8 cellular contexts compared by ENCODE assay signal in genomic region chr16:30922420-30922959, GRCh38. TPM values are rescaled to one million over a fixed set of nuclear protein-coding genes. Genes with fewer than 3 reads are reported as not detected.
A peak's percentile ranks its signal among the peaks of the same experiment; 100 is the strongest.
DNase-seq lines count a peak whose midpoint lies in the region; ATAC-seq and TF ChIP-seq lines count a peak whose summit lies in the region.

No MANE protein-coding gene starts in this region.

- H3K36me3 Mint-ChIP-seq in dendritic cell treated with granulocyte-macrophage colony-stimulating factor and Interleukin-4, amounts not matched to agents 40 ng/mL and 50 ng/mL, for 4 days (ENCODE audit: low read depth): peaks cover 40% of the 10 kb centered on the region

- H3K36me3 ChIP-seq in BJ (ENCODE audit: control insufficient read depth, insufficient read depth, low read length) (peaks cover 8% of the 10 kb centered on the region), left lung (peaks cover 0 to 13% of the 10 kb centered on the region in 2 donors)

- peak overlapping the region; percentile 98 for H3K27ac ChIP-seq in left lung

- peak; percentile 99 for DNase-seq in BJ (ENCODE audit: low read depth)
- peak; percentile 98 for DNase-seq in NCI-H748 (lab: John Stamatoyannopoulos, UW; ENCODE audit: unreplicated experiment)
- DNase-seq in activated CD4-positive, alpha-beta T cell treated with anti-CD3 and anti-CD28 coated beads, Interleukin-2, amount 50 U/mL, for 4 hours: peak; percentile 100
- peak; percentile 100 for DNase-seq in left lung
- peak; percentile 99 for DNase-seq in stimulated activated CD4-positive, alpha-beta T cell treated with anti-CD3 and anti-CD28 coated beads, Interleukin-2, amount 100 ng/mL, for 4 hours (ENCODE audit: low read depth)

- H3K4me1 Mint-ChIP-seq in dendritic cell treated with granulocyte-macrophage colony-stimulating factor and Interleukin-4, amounts not matched to agents 40 ng/mL and 50 ng/mL, for 4 days (ENCODE audit: low read depth): peaks cover 50% of the 10 kb centered on the region

- intact Hi-C loops in dendritic cell treated with granulocyte-macrophage colony-stimulating factor and Interleukin-4, amounts not matched to agents 40 ng/mL and 50 ng/mL, for 4 days (cut with micrococcal nuclease): loop anchor here (1.0 to 2.0 kb wide), 5 partner anchors 26 to 272 kb away; partner anchors contain the start of genes CFAP119, CTF1, ORAI3 and PRR14
- intact Hi-C loops in left lung (cut with DNase I): no loop called here

- H3K4me3 ChIP-seq in BJ (ENCODE audit: low read depth, low read length): peak overlapping the region; percentile 57
- H3K4me3 ChIP-seq in left lung: peak overlapping the region; percentile 60 to 73

- peak overlapping the region; percentile 96 for H3K27ac Mint-ChIP-seq in dendritic cell treated with granulocyte-macrophage colony-stimulating factor and Interleukin-4, amounts not matched to agents 40 ng/mL and 50 ng/mL, for 4 days

- peak overlapping the region; percentile 90 for H3K4me3 Mint-ChIP-seq in dendritic cell treated with granulocyte-macrophage colony-stimulating factor and Interleukin-4, amounts not matched to agents 40 ng/mL and 50 ng/mL, for 4 days

- ATAC-seq in GM19395 (IDR thresholded peaks at IDR 0.05; ENCODE audit: unreplicated experiment) (peak; percentile 75), HG03558 (IDR thresholded peaks at IDR 0.05; ENCODE audit: extremely low read depth, unreplicated experiment) (peak; percentile 56), left lung (peak; percentile 86)

- H3K9me3 Mint-ChIP-seq in dendritic cell treated with granulocyte-macrophage colony-stimulating factor and Interleukin-4, amounts not matched to agents 40 ng/mL and 50 ng/mL, for 4 days: peaks cover 10% of the 10 kb centered on the region

- H3K9me3 ChIP-seq in left lung: no peaks in the 10 kb centered on the region

- peaks cover 2 to 21% of the 10 kb centered on the region in 2 donors for H3K4me1 ChIP-seq in left lung

- POLR2A ChIA-PET in BJ (lab: Charles Lee): interaction anchor here (0.6 kb wide), 1 partner anchor 14 kb away, joined by 11 read pairs; no protein-coding TSS in a partner anchor

- H3K27me3 ChIP-seq in BJ (ENCODE audit: control insufficient read depth, insufficient read depth, low read length) (no peaks in the 10 kb centered on the region), left lung (no peaks in the 10 kb centered on the region)

- CTCF ChIA-PET in BJ (lab: Yijun Ruan, JAX): interaction anchor here (0.8 to 1.0 kb wide), 4 partner anchors 13 to 83 kb away, joined by 3 to 6 read pairs (median 4); no protein-coding TSS in a partner anchor

- no peaks in the 10 kb centered on the region for H3K27me3 Mint-ChIP-seq in dendritic cell treated with granulocyte-macrophage colony-stimulating factor and Interleukin-4, amounts not matched to agents 40 ng/mL and 50 ng/mL, for 4 days

- TF ChIP-seq CTCF in BJ (IDR thresholded peaks at IDR 0.05; ENCODE audit: insufficient read depth, low read depth, low read length) (no peak), left lung (IDR thresholded peaks at IDR 0.05) (no peak)

RNA-seq across cellular contexts. Expression of gene FBXL19, which starts 0.9 kb away (rescaled TPM):
- 5.9 and 7.6 TPM in 2 replicates for polyA plus RNA-seq in BJ (2011; rRNA removed)
- polyA minus RNA-seq in BJ (2011; rRNA and poly(A)+ RNA removed): 5.5 and 7.6 TPM in 2 replicates
- 10 to 100 TPM; 11.2 to 18.7 TPM for total RNA-seq in left lung

RNA-seq across cellular contexts. Expression of gene CTF1, which starts 26.1 kb away (rescaled TPM):
- polyA plus RNA-seq in BJ (2011; rRNA removed): 14.9 and 22.2 TPM in 2 replicates
- 6.6 and 8.8 TPM in 2 replicates for polyA minus RNA-seq in BJ (2011; rRNA and poly(A)+ RNA removed)
- 1 to 10 TPM; 4.5 to 7.9 TPM for total RNA-seq in left lung

RNA-seq across cellular contexts. Expression of gene ORAI3, which starts 26.4 kb away (rescaled TPM):
- polyA plus RNA-seq in BJ (2011; rRNA removed): 25.6 and 37.1 TPM in 2 replicates
- 22.4 and 25.4 TPM in 2 replicates for polyA minus RNA-seq in BJ (2011; rRNA and poly(A)+ RNA removed)
- 10 to 100 TPM; 20.7 to 23.2 TPM for total RNA-seq in left lung

RNA-seq across cellular contexts. Expression of gene BCL7C, which starts 28.6 kb away (rescaled TPM):
- polyA plus RNA-seq in BJ (2011; rRNA removed): 27.4 and 27.8 TPM in 2 replicates
- 6.5 and 9.4 TPM in 2 replicates for polyA minus RNA-seq in BJ (2011; rRNA and poly(A)+ RNA removed)
- 10 to 100 TPM; 25.8 to 29.3 TPM for total RNA-seq in left lung

RNA-seq across cellular contexts. Expression of gene SETD1A, which starts 35.1 kb away (rescaled TPM):
- polyA plus RNA-seq in BJ (2011; rRNA removed): 0.96 and 1.4 TPM in 2 replicates
- 3.1 TPM in 2 replicates for polyA minus RNA-seq in BJ (2011; rRNA and poly(A)+ RNA removed)
- 10 to 100 TPM; 12.1 to 16.4 TPM for total RNA-seq in left lung

Comparison
In these comparisons a context has a peak if more than half of its experiments do, and no peak if none do; other contexts are left out.
1. Peak in every context shown above with its lines: DNase-seq, ATAC-seq, H3K4me3 ChIP-seq and H3K27ac ChIP-seq.